In genomic region chr1:61287014-61287413, GRCh38 we compare ENCODE assay signal across 14 cellular contexts.
DNase-seq lines count a peak whose midpoint lies in the region; ATAC-seq, FAIRE-seq and TF ChIP-seq lines count a peak whose summit lies in the region.
"Had no signal": no experiment of that assay in that cellular context is flagged by ENCODE, and none has a peak within 500 bp of the region (broad histone marks: within the 10 kb centered on the region; RNA-seq: fewer than 3 reads in every experiment).

No MANE protein-coding gene starts in this region.

- H3K4me1 ChIP-seq in HepG2 (ENCODE audit: insufficient read depth, low read length) (peaks cover 41% of the 10 kb centered on the region), right lobe of liver (peaks cover 0 to 7% (median 2%) of the 10 kb centered on the region in 4 donors), breast epithelium (no peaks in the 10 kb centered on the region), ovary (ENCODE audit: insufficient read depth) (no peaks in the 10 kb centered on the region)

- H3K27ac ChIP-seq in HepG2 (ENCODE audit: extremely low read length, insufficient read depth, low read length) = no peak overlapping the region
- no peak overlapping the region for H3K27ac ChIP-seq in right lobe of liver
- peak overlapping the region; percentile 62 to 79 for H3K27ac ChIP-seq in breast epithelium
- H3K27ac ChIP-seq in ovary = no peak overlapping the region

- TF ChIP-seq RAD21 in HepG2 (CRISPR knock-in tag; IDR thresholded peaks at IDR 0.05) = no peak

- TF ChIP-seq EP300 in HepG2 (IDR thresholded peaks at IDR 0.05; ENCODE audit: low read depth in 2 of 2, low read length in 2 of 2) (no peak), HepG2 (CRISPR knock-in tag; IDR thresholded peaks at IDR 0.05; ENCODE audit: borderline replicate concordance) (no peak), ovary (IDR thresholded peaks at IDR 0.05) (no peak)

- H3K4me2 ChIP-seq in HepG2 (ENCODE audit: low read depth, low read length) = no peak overlapping the region

- FAIRE-seq in HepG2 (lab: Jason Lieb, UNC) = no peak

- H3K36me3 ChIP-seq in HepG2 (replicated peaks in 1 of 2; ENCODE audit: control insufficient read depth in 1 of 2, insufficient read depth in 2 of 2, low read length in 2 of 2) (0 out of 5 replicates have a peak, but pooled peaks cover 0 to 4% of the 10 kb centered on the region in 2 experiments), right lobe of liver (no peaks in the 10 kb centered on the region), breast epithelium (no peaks in the 10 kb centered on the region), ovary (no peaks in the 10 kb centered on the region)
- H3K36me3 ChIP-seq: MG63 had no signal

- no peak overlapping the region for H3K9ac ChIP-seq in HepG2 (ENCODE audit: insufficient read depth, low read depth, low read length)

- no peaks in the 10 kb centered on the region for H4K20me1 ChIP-seq in HepG2 (ENCODE audit: insufficient read depth, low read length)

- no TSS peak for BruUV-seq in HepG2 (replicated peaks; lab: Mats Ljungman, UMichigan)

- no peak overlapping the region for H2AFZ ChIP-seq in HepG2 (ENCODE audit: low read length)

- TF ChIP-seq POLR2A in HepG2 (IDR thresholded peaks at IDR 0.05; ENCODE audit: insufficient read depth in 1 of 2, low read depth in 2 of 2, low read length in 2 of 2) = no peak
- no peak for TF ChIP-seq POLR2A in right lobe of liver (IDR thresholded peaks at IDR 0.05)
- TF ChIP-seq POLR2A in breast epithelium (IDR thresholded peaks at IDR 0.05) = no peak
- TF ChIP-seq POLR2A in ovary (IDR thresholded peaks at IDR 0.05) = no peak

- H3K4me3 ChIP-seq in HepG2 (replicated peaks in 1 of 3; ENCODE audit: insufficient read depth in 1 of 3, low read depth in 2 of 3, low read length in 3 of 3) (no peak overlapping the region), right lobe of liver (no peak overlapping the region), breast epithelium (no peak overlapping the region), ovary (no peak overlapping the region)
- H3K4me3 ChIP-seq: MG63 had no signal

- DNase-seq in HepG2 (ENCODE audit: low spot score) = peak; percentile 37
- no peak for DNase-seq in right lobe of liver
- no peak for DNase-seq in breast epithelium (ENCODE audit: low spot score in 2 of 2)
- DNase-seq in kidney glomerular epithelial cell (lab: John Stamatoyannopoulos, UW) = peak; percentile 48
- DNase-seq in SHP77 (lab: John Stamatoyannopoulos, UW) = no peak
- no peak for DNase-seq in ovary
- DNase-seq: ACHN; activated CD4-positive, alpha-beta T cell treated with anti-CD3 and anti-CD28 coated beads for 4 hours; MG63; NCI-H2171 treated with DMSO at 0.1 percent for 48 hours; nucleus accumbens; stimulated activated CD4-positive, alpha-beta T cell treated with anti-CD3 and anti-CD28 coated beads, Interleukin-15, amount 100 ng/mL, for 24 hours had no signal

- H3K27me3 ChIP-seq in HepG2 (ENCODE audit: control insufficient read depth in 1 of 2, insufficient read depth in 2 of 2, low read length in 2 of 2) (no peaks in the 10 kb centered on the region), right lobe of liver (no peaks in the 10 kb centered on the region), breast epithelium (no peaks in the 10 kb centered on the region), ovary (no peaks in the 10 kb centered on the region)
- H3K27me3 ChIP-seq: MG63 had no signal

- no peaks in the 10 kb centered on the region for H3K9me3 ChIP-seq in HepG2 (ENCODE audit: low read length)
- no peaks in the 10 kb centered on the region for H3K9me3 ChIP-seq in right lobe of liver
- H3K9me3 ChIP-seq in breast epithelium = no peaks in the 10 kb centered on the region
- no peaks in the 10 kb centered on the region for H3K9me3 ChIP-seq in ovary
- H3K9me3 ChIP-seq: MG63 had no signal

- TF ChIP-seq CTCF in HepG2 (CRISPR knock-in tag; IDR thresholded peaks at IDR 0.05) (no peak), right lobe of liver (IDR thresholded peaks at IDR 0.05) (no peak), breast epithelium (IDR thresholded peaks at IDR 0.05) (no peak), ovary (IDR thresholded peaks at IDR 0.05) (no peak)

- intact Hi-C loops in HepG2 (cut with micrococcal nuclease; ENCODE audit: unreplicated experiment) = no loop called here
- intact Hi-C loops in right lobe of liver (cut with DNase I) = no loop called here
- intact Hi-C loops in breast epithelium (cut with DNase I; ENCODE audit: low total_unique reads) = no loop called here
- intact Hi-C loops in ovary (cut with DNase I) = no loop called here

- CTCF ChIA-PET in HepG2 (lab: Yijun Ruan, JAX; ENCODE audit: low intra/inter-chr PET ratio, low total read pairs) = no interaction called here

- POLR2A ChIA-PET in HepG2 (lab: Yijun Ruan, JAX) = no interaction called here

- H3K79me2 ChIP-seq in HepG2 (ENCODE audit: insufficient read depth, low read length) = peaks cover 17% of the 10 kb centered on the region

- ATAC-seq in HepG2 = peak; percentile 57
- no peak for ATAC-seq in right lobe of liver
- ATAC-seq in GM19351 (IDR thresholded peaks at IDR 0.05; ENCODE audit: unreplicated experiment) = no peak
- no peak for ATAC-seq in HG03571 (IDR thresholded peaks at IDR 0.05; ENCODE audit: unreplicated experiment)

- 86% methylated on average over 2 of the region's 2 CpGs for WGBS in HepG2 (ENCODE audit: low lambda C conversion rate)
- WGBS in right lobe of liver (ENCODE audit: insufficient coverage, low coverage, low lambda C conversion rate, missing lambda C conversion rate) = 82% methylated on average over 2 of the region's 2 CpGs
- 80 to 82% (median 80%) methylated on average over 2 of the region's 2 CpGs for WGBS in ovary, 3 donors

- in situ Hi-C loops in HepG2 (cut with HindIII; ENCODE audit: extremely low pct_ligation_motif_present, low pct_unique_long_range_greater_than_20kb) = no loop called here

TF ChIP-seq in HepG2, 621 proteins besides CTCF, POLR2A, EP300 and RAD21 (continues in another document):
- no peak for TF ChIP-seq TBX2 (CRISPR knock-in tag; IDR thresholded peaks at IDR 0.05; ENCODE audit: borderline replicate concordance)
- TF ChIP-seq ZNF782 (CRISPR knock-in tag; IDR thresholded peaks at IDR 0.05; ENCODE audit: borderline replicate concordance) = no peak
- no peak for TF ChIP-seq NFKB2 (CRISPR knock-in tag; IDR thresholded peaks at IDR 0.05; ENCODE audit: borderline replicate concordance)
- TF ChIP-seq HNRNPH1 (optimal IDR thresholded peaks at IDR 0.05; ENCODE audit: low read depth, low read length) = no peak
- no peak for TF ChIP-seq ZSCAN9 (CRISPR knock-in tag; IDR thresholded peaks at IDR 0.05; ENCODE audit: borderline replicate concordance)
- no peak for TF ChIP-seq SIN3A (IDR thresholded peaks at IDR 0.05; ENCODE audit: borderline replicate concordance, low read depth, low read length)
- TF ChIP-seq, protein P1, sequence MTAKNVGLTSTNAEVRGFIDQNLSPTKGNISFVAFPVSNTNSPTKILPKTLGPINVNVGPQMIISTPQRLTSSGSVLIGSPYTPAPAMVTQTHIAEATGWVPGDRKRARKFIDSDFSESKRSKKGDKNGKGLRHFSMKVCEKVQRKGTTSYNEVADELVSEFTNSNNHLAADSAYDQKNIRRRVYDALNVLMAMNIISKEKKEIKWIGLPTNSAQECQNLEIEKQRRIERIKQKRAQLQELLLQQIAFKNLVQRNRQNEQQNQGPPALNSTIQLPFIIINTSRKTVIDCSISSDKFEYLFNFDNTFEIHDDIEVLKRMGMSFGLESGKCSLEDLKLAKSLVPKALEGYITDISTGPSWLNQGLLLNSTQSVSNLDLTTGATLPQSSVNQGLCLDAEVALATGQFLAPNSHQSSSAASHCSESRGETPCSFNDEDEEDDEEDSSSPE (CRISPR knock-in tag; IDR thresholded peaks at IDR 0.05) = no peak
- no peak for TF ChIP-seq ZNF329 (CRISPR knock-in tag; IDR thresholded peaks at IDR 0.05; ENCODE audit: low read depth)
- TF ChIP-seq ASH2L (IDR thresholded peaks at IDR 0.05; ENCODE audit: insufficient read length, low read depth, low read length) = no peak
- no peak for TF ChIP-seq ZNF274 (CRISPR knock-in tag; IDR thresholded peaks at IDR 0.05)
- no peak for TF ChIP-seq ZNF180 (CRISPR knock-in tag; IDR thresholded peaks at IDR 0.05; ENCODE audit: borderline replicate concordance, low read depth)
- TF ChIP-seq PHF5A (CRISPR knock-in tag; IDR thresholded peaks at IDR 0.05; ENCODE audit: low read depth, unreplicated experiment) = no peak
- no peak for TF ChIP-seq ZNF44 (CRISPR knock-in tag; IDR thresholded peaks at IDR 0.05)

Comparison
In these comparisons a context has a peak if more than half of its experiments do, and no peak if none do; other contexts are left out.
1. DNase-seq: peak in HepG2 (single experiment) and kidney glomerular epithelial cell (single experiment); none in right lobe of liver (0 of 3), breast epithelium (0 of 2), SHP77 (0 of 2) and ovary (0 of 5).
2. H3K27ac ChIP-seq: peak in breast epithelium (2 of 2); none in HepG2 (single experiment), right lobe of liver (0 of 3) and ovary (0 of 2).